Comparison of ENCODE assay signal across 1 cellular context in the genomic region with DNA sequence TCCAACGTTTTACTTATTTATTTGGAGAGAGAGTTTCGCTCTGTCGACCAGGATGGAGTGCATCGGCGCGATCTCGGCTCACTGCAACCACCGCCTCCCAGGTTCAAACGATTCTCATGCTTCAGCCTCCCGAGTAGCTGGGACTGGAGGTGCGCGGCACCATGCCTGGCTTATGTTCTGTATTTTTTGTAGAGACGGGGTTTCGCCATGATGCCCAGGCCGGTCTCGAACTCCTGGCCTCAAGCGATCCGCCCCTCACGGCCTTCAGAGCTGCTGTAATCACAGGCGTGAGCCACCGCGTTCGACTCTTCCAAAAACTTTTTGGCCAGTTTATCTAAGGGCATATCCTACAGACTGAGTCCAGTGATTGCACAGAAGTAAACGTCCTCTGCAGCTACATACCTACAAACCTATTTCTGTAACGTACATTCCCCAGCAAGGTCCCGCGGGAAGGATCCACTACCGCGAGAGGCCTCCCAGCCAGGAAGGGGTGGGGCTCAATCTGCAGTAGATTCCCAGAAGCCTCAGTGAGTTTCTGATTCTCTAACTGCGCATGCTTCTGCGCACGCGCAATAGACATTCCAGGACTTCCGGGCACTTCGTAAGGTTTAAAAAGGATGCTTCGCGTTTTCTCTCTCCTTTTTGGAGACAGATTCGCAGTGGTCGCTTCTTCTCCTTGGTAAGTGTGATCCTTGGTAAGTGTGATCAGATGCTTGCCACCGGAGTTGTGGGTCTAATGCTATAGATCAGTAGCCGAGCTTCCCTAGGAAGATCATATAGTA.
TF ChIP-seq lines count a peak whose summit lies in the region.

A gene with protein sequence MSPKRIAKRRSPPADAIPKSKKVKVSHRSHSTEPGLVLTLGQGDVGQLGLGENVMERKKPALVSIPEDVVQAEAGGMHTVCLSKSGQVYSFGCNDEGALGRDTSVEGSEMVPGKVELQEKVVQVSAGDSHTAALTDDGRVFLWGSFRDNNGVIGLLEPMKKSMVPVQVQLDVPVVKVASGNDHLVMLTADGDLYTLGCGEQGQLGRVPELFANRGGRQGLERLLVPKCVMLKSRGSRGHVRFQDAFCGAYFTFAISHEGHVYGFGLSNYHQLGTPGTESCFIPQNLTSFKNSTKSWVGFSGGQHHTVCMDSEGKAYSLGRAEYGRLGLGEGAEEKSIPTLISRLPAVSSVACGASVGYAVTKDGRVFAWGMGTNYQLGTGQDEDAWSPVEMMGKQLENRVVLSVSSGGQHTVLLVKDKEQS (plus strand): TSS at position 638 of the 782 bp plus-strand sequence. CDS start 23,824 bp downstream, outside the sequence.

TF ChIP-seq in HepG2, 621 proteins besides CTCF, POLR2A, EP300 and RAD21 (continued from another document and continues in another):
- TF ChIP-seq ZNF768 (CRISPR knock-in tag; IDR thresholded peaks at IDR 0.05) (0 out of 2 replicates have a peak, but pooled peaks have one; percentile 12), MAFF (IDR thresholded peaks at IDR 0.05; ENCODE audit: low read depth, low read length) (no peak), ZNF496 (CRISPR knock-in tag; IDR thresholded peaks at IDR 0.05; ENCODE audit: insufficient replicate concordance) (no peak), TBL1XR1 (IDR thresholded peaks at IDR 0.05; ENCODE audit: borderline replicate concordance, low read length, partially characterized antibody) (peak; percentile 50), SMARCC2 (IDR thresholded peaks at IDR 0.05) (no peak), TRIM24 (CRISPR knock-in tag; IDR thresholded peaks at IDR 0.05) (no peak), ZBTB20 (CRISPR knock-in tag; IDR thresholded peaks at IDR 0.05; ENCODE audit: borderline replicate concordance, low read depth) (0 out of 2 replicates have a peak, but pooled peaks have one; percentile 43), ZSCAN25 (CRISPR knock-in tag; IDR thresholded peaks at IDR 0.05) (peak; percentile 42; the same call in 1 of the 2 replicates), ZFYVE20 (CRISPR knock-in tag; IDR thresholded peaks at IDR 0.05; ENCODE audit: borderline replicate concordance, low read depth) (no peak), ZNF720 (CRISPR knock-in tag; IDR thresholded peaks at IDR 0.05) (no peak), ZNF761 (CRISPR knock-in tag; conservative IDR thresholded peaks at IDR 0.05) (peak; percentile 27; the same call in 1 of the 2 replicates), ADNP (CRISPR knock-in tag; IDR thresholded peaks at IDR 0.05) (0 out of 2 replicates have a peak, but pooled peaks have one; percentile 54), CBX5 (CRISPR knock-in tag; IDR thresholded peaks at IDR 0.05; ENCODE audit: borderline replicate concordance) (no peak; the same call in 1 of the 2 replicates), SRY (CRISPR knock-in tag; IDR thresholded peaks at IDR 0.05) (peak; percentile 28; the same call in 1 of the 2 replicates), ZNF143 (CRISPR knock-in tag; IDR thresholded peaks at IDR 0.05) (peak; percentile 87), SAP130 (CRISPR knock-in tag; IDR thresholded peaks at IDR 0.05; ENCODE audit: low read depth) (peak; percentile 82), FOXM1 (CRISPR knock-in tag; IDR thresholded peaks at IDR 0.05) (no peak), JUNB (CRISPR knock-in tag; IDR thresholded peaks at IDR 0.05; ENCODE audit: borderline replicate concordance) (no peak), SIN3B (IDR thresholded peaks at IDR 0.05; ENCODE audit: low read length) (no peak), POLR2G (IDR thresholded peaks at IDR 0.05; ENCODE audit: low read depth, low read length) (peak; percentile 100), MTA3 (CRISPR knock-in tag; IDR thresholded peaks at IDR 0.05) (no peak), ONECUT2 (CRISPR knock-in tag; IDR thresholded peaks at IDR 0.05) (no peak), ZFY (CRISPR knock-in tag; IDR thresholded peaks at IDR 0.05) (peak; percentile 74)
- TF ChIP-seq, protein P1, sequence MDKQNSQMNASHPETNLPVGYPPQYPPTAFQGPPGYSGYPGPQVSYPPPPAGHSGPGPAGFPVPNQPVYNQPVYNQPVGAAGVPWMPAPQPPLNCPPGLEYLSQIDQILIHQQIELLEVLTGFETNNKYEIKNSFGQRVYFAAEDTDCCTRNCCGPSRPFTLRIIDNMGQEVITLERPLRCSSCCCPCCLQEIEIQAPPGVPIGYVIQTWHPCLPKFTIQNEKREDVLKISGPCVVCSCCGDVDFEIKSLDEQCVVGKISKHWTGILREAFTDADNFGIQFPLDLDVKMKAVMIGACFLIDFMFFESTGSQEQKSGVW (CRISPR knock-in tag; IDR thresholded peaks at IDR 0.05; ENCODE audit: borderline replicate concordance), result no peak
- TF ChIP-seq, protein P2, sequence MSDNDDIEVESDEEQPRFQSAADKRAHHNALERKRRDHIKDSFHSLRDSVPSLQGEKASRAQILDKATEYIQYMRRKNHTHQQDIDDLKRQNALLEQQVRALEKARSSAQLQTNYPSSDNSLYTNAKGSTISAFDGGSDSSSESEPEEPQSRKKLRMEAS (IDR thresholded peaks at IDR 0.05), result peak; percentile 48
- TF ChIP-seq, protein P3, sequence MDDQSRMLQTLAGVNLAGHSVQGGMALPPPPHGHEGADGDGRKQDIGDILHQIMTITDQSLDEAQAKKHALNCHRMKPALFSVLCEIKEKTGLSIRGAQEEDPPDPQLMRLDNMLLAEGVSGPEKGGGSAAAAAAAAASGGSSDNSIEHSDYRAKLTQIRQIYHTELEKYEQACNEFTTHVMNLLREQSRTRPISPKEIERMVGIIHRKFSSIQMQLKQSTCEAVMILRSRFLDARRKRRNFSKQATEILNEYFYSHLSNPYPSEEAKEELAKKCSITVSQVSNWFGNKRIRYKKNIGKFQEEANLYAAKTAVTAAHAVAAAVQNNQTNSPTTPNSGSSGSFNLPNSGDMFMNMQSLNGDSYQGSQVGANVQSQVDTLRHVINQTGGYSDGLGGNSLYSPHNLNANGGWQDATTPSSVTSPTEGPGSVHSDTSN (CRISPR knock-in tag; IDR thresholded peaks at IDR 0.05; ENCODE audit: borderline replicate concordance), result no peak
- TF ChIP-seq, protein P4, sequence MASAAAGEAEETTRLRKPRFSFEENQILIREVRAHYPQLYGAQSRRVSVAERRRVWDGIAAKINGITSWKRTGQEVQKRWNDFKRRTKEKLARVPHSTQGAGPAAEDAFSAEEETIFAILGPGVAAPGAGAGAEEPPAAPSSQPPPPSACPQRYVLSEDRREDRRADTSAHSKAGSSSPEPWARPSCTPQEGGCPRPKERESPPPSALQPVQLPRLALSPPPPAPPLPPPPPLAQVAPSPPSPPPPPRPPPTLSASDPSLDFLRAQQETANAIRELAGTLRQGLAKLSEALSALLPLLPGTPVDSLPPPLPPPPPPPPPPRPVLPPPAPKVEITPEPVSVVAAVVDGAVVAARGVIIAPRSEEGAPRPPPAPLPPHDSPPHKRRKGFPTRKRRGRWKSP (CRISPR knock-in tag; IDR thresholded peaks at IDR 0.05), result peak; percentile 45; the same call in 1 of the 2 replicates
- TF ChIP-seq, protein P5, sequence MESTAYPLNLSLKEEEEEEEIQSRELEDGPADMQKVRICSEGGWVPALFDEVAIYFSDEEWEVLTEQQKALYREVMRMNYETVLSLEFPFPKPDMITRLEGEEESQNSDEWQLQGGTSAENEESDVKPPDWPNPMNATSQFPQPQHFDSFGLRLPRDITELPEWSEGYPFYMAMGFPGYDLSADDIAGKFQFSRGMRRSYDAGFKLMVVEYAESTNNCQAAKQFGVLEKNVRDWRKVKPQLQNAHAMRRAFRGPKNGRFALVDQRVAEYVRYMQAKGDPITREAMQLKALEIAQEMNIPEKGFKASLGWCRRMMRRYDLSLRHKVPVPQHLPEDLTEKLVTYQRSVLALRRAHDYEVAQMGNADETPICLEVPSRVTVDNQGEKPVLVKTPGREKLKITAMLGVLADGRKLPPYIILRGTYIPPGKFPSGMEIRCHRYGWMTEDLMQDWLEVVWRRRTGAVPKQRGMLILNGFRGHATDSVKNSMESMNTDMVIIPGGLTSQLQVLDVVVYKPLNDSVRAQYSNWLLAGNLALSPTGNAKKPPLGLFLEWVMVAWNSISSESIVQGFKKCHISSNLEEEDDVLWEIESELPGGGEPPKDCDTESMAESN (CRISPR knock-in tag; conservative IDR thresholded peaks at IDR 0.05), result no peak
- TF ChIP-seq, protein P6, sequence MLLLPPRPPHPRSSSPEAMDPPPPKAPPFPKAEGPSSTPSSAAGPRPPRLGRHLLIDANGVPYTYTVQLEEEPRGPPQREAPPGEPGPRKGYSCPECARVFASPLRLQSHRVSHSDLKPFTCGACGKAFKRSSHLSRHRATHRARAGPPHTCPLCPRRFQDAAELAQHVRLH (CRISPR knock-in tag; IDR thresholded peaks at IDR 0.05; ENCODE audit: borderline replicate concordance, low read depth), result 0 out of 2 replicates have a peak, but pooled peaks have one; percentile 38
- TF ChIP-seq, protein P7, sequence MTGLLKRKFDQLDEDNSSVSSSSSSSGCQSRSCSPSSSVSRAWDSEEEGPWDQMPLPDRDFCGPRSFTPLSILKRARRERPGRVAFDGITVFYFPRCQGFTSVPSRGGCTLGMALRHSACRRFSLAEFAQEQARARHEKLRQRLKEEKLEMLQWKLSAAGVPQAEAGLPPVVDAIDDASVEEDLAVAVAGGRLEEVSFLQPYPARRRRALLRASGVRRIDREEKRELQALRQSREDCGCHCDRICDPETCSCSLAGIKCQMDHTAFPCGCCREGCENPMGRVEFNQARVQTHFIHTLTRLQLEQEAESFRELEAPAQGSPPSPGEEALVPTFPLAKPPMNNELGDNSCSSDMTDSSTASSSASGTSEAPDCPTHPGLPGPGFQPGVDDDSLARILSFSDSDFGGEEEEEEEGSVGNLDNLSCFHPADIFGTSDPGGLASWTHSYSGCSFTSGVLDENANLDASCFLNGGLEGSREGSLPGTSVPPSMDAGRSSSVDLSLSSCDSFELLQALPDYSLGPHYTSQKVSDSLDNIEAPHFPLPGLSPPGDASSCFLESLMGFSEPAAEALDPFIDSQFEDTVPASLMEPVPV (CRISPR knock-in tag; IDR thresholded peaks at IDR 0.05), result no peak
- TF ChIP-seq, protein P8, sequence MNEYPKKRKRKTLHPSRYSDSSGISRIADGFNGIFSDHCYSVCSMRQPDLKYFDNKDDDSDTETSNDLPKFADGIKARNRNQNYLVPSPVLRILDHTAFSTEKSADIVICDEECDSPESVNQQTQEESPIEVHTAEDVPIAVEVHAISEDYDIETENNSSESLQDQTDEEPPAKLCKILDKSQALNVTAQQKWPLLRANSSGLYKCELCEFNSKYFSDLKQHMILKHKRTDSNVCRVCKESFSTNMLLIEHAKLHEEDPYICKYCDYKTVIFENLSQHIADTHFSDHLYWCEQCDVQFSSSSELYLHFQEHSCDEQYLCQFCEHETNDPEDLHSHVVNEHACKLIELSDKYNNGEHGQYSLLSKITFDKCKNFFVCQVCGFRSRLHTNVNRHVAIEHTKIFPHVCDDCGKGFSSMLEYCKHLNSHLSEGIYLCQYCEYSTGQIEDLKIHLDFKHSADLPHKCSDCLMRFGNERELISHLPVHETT (CRISPR knock-in tag; conservative IDR thresholded peaks at IDR 0.05), result peak; percentile 56; the same call in 1 of the 2 replicates
- TF ChIP-seq, protein P9, sequence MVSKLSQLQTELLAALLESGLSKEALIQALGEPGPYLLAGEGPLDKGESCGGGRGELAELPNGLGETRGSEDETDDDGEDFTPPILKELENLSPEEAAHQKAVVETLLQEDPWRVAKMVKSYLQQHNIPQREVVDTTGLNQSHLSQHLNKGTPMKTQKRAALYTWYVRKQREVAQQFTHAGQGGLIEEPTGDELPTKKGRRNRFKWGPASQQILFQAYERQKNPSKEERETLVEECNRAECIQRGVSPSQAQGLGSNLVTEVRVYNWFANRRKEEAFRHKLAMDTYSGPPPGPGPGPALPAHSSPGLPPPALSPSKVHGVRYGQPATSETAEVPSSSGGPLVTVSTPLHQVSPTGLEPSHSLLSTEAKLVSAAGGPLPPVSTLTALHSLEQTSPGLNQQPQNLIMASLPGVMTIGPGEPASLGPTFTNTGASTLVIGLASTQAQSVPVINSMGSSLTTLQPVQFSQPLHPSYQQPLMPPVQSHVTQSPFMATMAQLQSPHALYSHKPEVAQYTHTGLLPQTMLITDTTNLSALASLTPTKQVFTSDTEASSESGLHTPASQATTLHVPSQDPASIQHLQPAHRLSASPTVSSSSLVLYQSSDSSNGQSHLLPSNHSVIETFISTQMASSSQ (IDR thresholded peaks at IDR 0.05; ENCODE audit: low read depth), result no peak
- TF ChIP-seq, protein P9 (CRISPR knock-in tag; IDR thresholded peaks at IDR 0.05; ENCODE audit: borderline replicate concordance), result no peak
- TF ChIP-seq, protein P10, sequence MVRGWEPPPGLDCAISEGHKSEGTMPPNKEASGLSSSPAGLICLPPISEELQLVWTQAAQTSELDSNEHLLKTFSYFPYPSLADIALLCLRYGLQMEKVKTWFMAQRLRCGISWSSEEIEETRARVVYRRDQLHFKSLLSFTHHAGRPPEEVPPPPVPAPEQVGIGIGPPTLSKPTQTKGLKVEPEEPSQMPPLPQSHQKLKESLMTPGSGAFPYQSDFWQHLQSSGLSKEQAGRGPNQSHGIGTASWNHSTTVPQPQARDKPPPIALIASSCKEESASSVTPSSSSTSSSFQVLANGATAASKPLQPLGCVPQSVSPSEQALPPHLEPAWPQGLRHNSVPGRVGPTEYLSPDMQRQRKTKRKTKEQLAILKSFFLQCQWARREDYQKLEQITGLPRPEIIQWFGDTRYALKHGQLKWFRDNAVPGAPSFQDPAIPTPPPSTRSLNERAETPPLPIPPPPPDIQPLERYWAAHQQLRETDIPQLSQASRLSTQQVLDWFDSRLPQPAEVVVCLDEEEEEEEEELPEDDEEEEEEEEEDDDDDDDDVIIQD (CRISPR knock-in tag; IDR thresholded peaks at IDR 0.05; ENCODE audit: low read depth), result peak; percentile 25; the same call in 1 of the 2 replicates
